16 cellular contexts compared by ENCODE assay signal in genomic region chr11:119593346-119593745, GRCh38.
DNase-seq lines count a peak whose midpoint lies in the region; FAIRE-seq and TF ChIP-seq lines count a peak whose summit lies in the region.
"Had no signal": no experiment of that assay in that cellular context is flagged by ENCODE, and none has a peak within 500 bp of the region (broad histone marks: within the 10 kb centered on the region; RNA-seq: fewer than 3 reads in every experiment).

No MANE protein-coding gene starts in this region.

- DNase-seq in adipocyte (ENCODE audit: low read depth) (no peak), H1 (ENCODE audit: low read depth in 1 of 2, low spot score in 2 of 2) (no peak), esophagus squamous epithelium (lab: John Stamatoyannopoulos, UW) (no peak), vagina (ENCODE audit: extremely low spot score in 2 of 2) (no peak), NK-92 (lab: John Stamatoyannopoulos, UW; ENCODE audit: unreplicated experiment) (no peak), DMS153 treated with DMSO at 0.1 percent for 48 hours (lab: John Stamatoyannopoulos, UW; ENCODE audit: unreplicated experiment) (no peak), Karpas-422 (no peak)
- DNase-seq: BE2C; CD4-positive, alpha-beta memory T cell; DMS79 treated with DMSO at 0.1 percent for 48 hours; EL; GOT3 had no signal

- H3K9ac ChIP-seq in adipocyte (ENCODE audit: low read length) (peak overlapping the region; percentile 37), H1 (replicated peaks in 1 of 4; ENCODE audit: extremely low read depth in 1 of 4, low read depth in 3 of 4, low read length in 3 of 4) (no peak overlapping the region), Karpas-422 (ENCODE audit: low read length) (no peak overlapping the region)

- POLR2A ChIA-PET in H1 (lab: Charles Lee; ENCODE audit: partially characterized antibody) = interaction anchor here (1.0 kb wide), 1 partner anchor 9 kb away, joined by 5 read pairs; no protein-coding TSS in a partner anchor

- no peaks in the 10 kb centered on the region for H3K23me2 ChIP-seq in H1 (ENCODE audit: low read depth, low read length)

- no peak overlapping the region for H4K8ac ChIP-seq in H1 (ENCODE audit: extremely low read depth, insufficient read depth, low read length)

- no peak overlapping the region for H3K4ac ChIP-seq in H1 (replicated peaks; ENCODE audit: insufficient read length, low read depth, low read length)

- no peak overlapping the region for H3K4me3 ChIP-seq in adipocyte (ENCODE audit: low read length)
- no peak overlapping the region for H3K4me3 ChIP-seq in H1 (ENCODE audit: extremely low read depth in 1 of 4, insufficient read depth in 2 of 4, low read depth in 3 of 4, low read length in 4 of 4)
- H3K4me3 ChIP-seq in esophagus squamous epithelium = no peak overlapping the region
- H3K4me3 ChIP-seq in vagina = no peak overlapping the region
- H3K4me3 ChIP-seq in Karpas-422 (ENCODE audit: low read length) = no peak overlapping the region
- H3K4me3 ChIP-seq: A549, HAP-1 had no signal

- TF ChIP-seq CTCF in H1 (IDR thresholded peaks at IDR 0.05; ENCODE audit: control extremely low read depth in 1 of 3, insufficient read depth in 1 of 3, low read depth in 1 of 3, low read length in 3 of 3) (no peak), esophagus squamous epithelium (IDR thresholded peaks at IDR 0.05) (no peak), vagina (IDR thresholded peaks at IDR 0.05) (no peak)

- H3K27me3 ChIP-seq in adipocyte (replicated peaks; ENCODE audit: control insufficient read depth, insufficient read depth, low read length) (no peaks in the 10 kb centered on the region), H1 (replicated peaks in 1 of 4; ENCODE audit: control insufficient read depth in 3 of 4, extremely low read depth in 1 of 4, insufficient read depth in 3 of 4, low read length in 3 of 4) (peaks cover 0 to 2% (median 0%) of the 10 kb centered on the region in 4 experiments; a peak in 1 of 7 replicates), esophagus squamous epithelium (no peaks in the 10 kb centered on the region), vagina (no peaks in the 10 kb centered on the region), Karpas-422 (ENCODE audit: low read length) (no peaks in the 10 kb centered on the region)
- H3K27me3 ChIP-seq: BE2C had no signal

- H2AFZ ChIP-seq in H1 (ENCODE audit: low read length) (no peak overlapping the region), Karpas-422 (ENCODE audit: low read length) (no peak overlapping the region)

- no peak overlapping the region for H4K5ac ChIP-seq in H1 (ENCODE audit: insufficient read length, low read depth, low read length)

- no peak overlapping the region for H2BK120ac ChIP-seq in H1 (replicated peaks; ENCODE audit: low read depth, low read length)

- no peak overlapping the region for H3K14ac ChIP-seq in H1 (ENCODE audit: insufficient read length)

- no peaks in the 10 kb centered on the region for H3K79me2 ChIP-seq in H1 (ENCODE audit: control insufficient read depth in 1 of 2, insufficient read depth in 2 of 2, low read length in 2 of 2)
- H3K79me2 ChIP-seq in Karpas-422 (ENCODE audit: low read length) = no peaks in the 10 kb centered on the region

- no peak overlapping the region for H3K4me2 ChIP-seq in H1 (ENCODE audit: insufficient read depth in 1 of 2, low read depth in 2 of 2, low read length in 2 of 2)
- H3K4me2 ChIP-seq in Karpas-422 (ENCODE audit: low read depth, low read length, poor library complexity, severe bottlenecking) = no peak overlapping the region
- H3K4me2 ChIP-seq: A549 had no signal

- no peaks in the 10 kb centered on the region for H3K9me2 ChIP-seq in Karpas-422 (replicated peaks; ENCODE audit: insufficient read depth, low read length)

- no peak for TF ChIP-seq EP300 in H1 (IDR thresholded peaks at IDR 0.05; ENCODE audit: borderline replicate concordance in 1 of 2, low read depth in 2 of 2, low read length in 2 of 2)

- no peak overlapping the region for H4K91ac ChIP-seq in H1 (replicated peaks; ENCODE audit: insufficient read length, low read length)

- no peak overlapping the region for H2BK15ac ChIP-seq in H1 (ENCODE audit: low read length)

- H3K18ac ChIP-seq in H1 (ENCODE audit: extremely low read depth, low read length) = no peak overlapping the region

- FAIRE-seq in H1 (lab: Jason Lieb, UNC) = no peak
- FAIRE-seq: A549, G401.6, GM12891 had no signal

- CTCF ChIA-PET in H1 (lab: Charles Lee; ENCODE audit: partially characterized antibody) = interaction anchor here (1.1 kb wide), 1 partner anchor 10 kb away, joined by 4 read pairs; no protein-coding TSS in a partner anchor

- TF ChIP-seq RAD21 in H1 (IDR thresholded peaks at IDR 0.05 in 1 of 2, conservative IDR thresholded peaks at IDR 0.05 in 1 of 2; ENCODE audit: low read depth in 2 of 2, low read length in 2 of 2) = no peak

- H3K79me1 ChIP-seq in H1 (ENCODE audit: low read depth, low read length) = no peaks in the 10 kb centered on the region

- H3K4me1 ChIP-seq in adipocyte (ENCODE audit: control insufficient read depth, insufficient read depth, low read length) (peaks cover 38% of the 10 kb centered on the region), H1 (replicated peaks in 1 of 4; ENCODE audit: control insufficient read depth in 3 of 4, insufficient read depth in 4 of 4, low read length in 3 of 4) (peaks cover 0 to 15% (median 7%) of the 10 kb centered on the region in 4 experiments; a peak in 4 of 7 replicates), esophagus squamous epithelium (peaks cover 26 to 67% (median 27%) of the 10 kb centered on the region in 3 donors), vagina (peaks cover 29% of the 10 kb centered on the region), Karpas-422 (ENCODE audit: low read length) (no peaks in the 10 kb centered on the region)
- H3K4me1 ChIP-seq: A549 had no signal

- H3K23ac ChIP-seq in H1 (ENCODE audit: insufficient read length) = no peak overlapping the region

- TF ChIP-seq POLR2A in H1 (IDR thresholded peaks at IDR 0.05; ENCODE audit: control extremely low read depth in 1 of 2, low read depth in 2 of 2, low read length in 2 of 2) (no peak), esophagus squamous epithelium (IDR thresholded peaks at IDR 0.05) (no peak), vagina (IDR thresholded peaks at IDR 0.05) (no peak)

- H2AK5ac ChIP-seq in H1 (ENCODE audit: low read depth, low read length) = peak overlapping the region; percentile 9; the same call in 1 of the 2 replicates

- H3K9me3 ChIP-seq in adipocyte (ENCODE audit: control insufficient read depth, low read length) (no peaks in the 10 kb centered on the region), H1 (ENCODE audit: insufficient read depth in 2 of 2, low read depth in 1 of 2, low read length in 1 of 2) (no peaks in the 10 kb centered on the region), esophagus squamous epithelium (peaks cover 0 to 8% (median 0%) of the 10 kb centered on the region in 3 donors), vagina (no peaks in the 10 kb centered on the region), Karpas-422 (ENCODE audit: low read length) (no peaks in the 10 kb centered on the region)
- H3K9me3 ChIP-seq: A549, BE2C, HAP-1 had no signal

- H2BK12ac ChIP-seq in H1 (ENCODE audit: low read depth, low read length) = no peak overlapping the region

- H2BK5ac ChIP-seq in H1 (ENCODE audit: low read depth, low read length) = no peak overlapping the region

- H3K27ac ChIP-seq in H1 (ENCODE audit: low read depth, low read length) (no peak overlapping the region), esophagus squamous epithelium (peak overlapping the region in 3 of 4 donors; percentile 73 to 92 (median 82)), vagina (peak overlapping the region; percentile 71), Karpas-422 (ENCODE audit: low read length) (no peak overlapping the region)
- H3K27ac ChIP-seq: A549 had no signal

- intact Hi-C loops in esophagus squamous epithelium (cut with DNase I) (no loop called here), vagina (cut with DNase I) (no loop called here)

- no peaks in the 10 kb centered on the region for H3K36me3 ChIP-seq in adipocyte (ENCODE audit: control insufficient read depth, insufficient read depth, low read length, severe bottlenecking)
- H3K36me3 ChIP-seq in H1 (ENCODE audit: control insufficient read depth in 2 of 4, insufficient read depth in 4 of 4, low read length in 3 of 4) = no peaks in the 10 kb centered on the region
- no peaks in the 10 kb centered on the region for H3K36me3 ChIP-seq in esophagus squamous epithelium
- H3K36me3 ChIP-seq in vagina = no peaks in the 10 kb centered on the region
- H3K36me3 ChIP-seq in Karpas-422 (ENCODE audit: insufficient read depth, low read length) = no peaks in the 10 kb centered on the region
- H3K36me3 ChIP-seq: BE2C, HAP-1 had no signal

- no peak overlapping the region for H2BK20ac ChIP-seq in H1 (ENCODE audit: low read length)

- H4K20me1 ChIP-seq in H1 (replicated peaks in 1 of 2; ENCODE audit: control insufficient read depth in 1 of 2, insufficient read depth in 2 of 2, low read length in 2 of 2) (no peaks in the 10 kb centered on the region), Karpas-422 (ENCODE audit: insufficient read depth, low read depth, low read length) (no peaks in the 10 kb centered on the region)

- WGBS in H1 (ENCODE audit: extremely low coverage in 1 of 2, insufficient coverage in 1 of 2, insufficient read length in 1 of 2, insufficient replicate concordance in 2 of 2, low coverage in 1 of 2, low lambda C conversion rate in 2 of 2, missing lambda C conversion rate in 1 of 2), 2 experiments = 90% methylated on average over 1 of the region's 1 CpG; no CpG with 5 or more reads in 1 of the 2 experiments
- WGBS in esophagus squamous epithelium, 2 donors = 44 to 50% methylated on average over 1 of the region's 1 CpG

- no peak overlapping the region for H3K56ac ChIP-seq in H1 (replicated peaks; ENCODE audit: insufficient read length, low read depth, low read length)

TF ChIP-seq in H1, 55 proteins besides CTCF, POLR2A, EP300 and RAD21 (continues in another document):
- no peak for TF ChIP-seq ZNF274 (IDR thresholded peaks at IDR 0.05; ENCODE audit: borderline replicate concordance, extremely low read depth, low read length)
- no peak for TF ChIP-seq E2F6 (IDR thresholded peaks at IDR 0.05)
- TF ChIP-seq MAFK (IDR thresholded peaks at IDR 0.05; ENCODE audit: low read depth, low read length) = no peak
- TF ChIP-seq RBBP5 (IDR thresholded peaks at IDR 0.05; ENCODE audit: borderline replicate concordance, low read depth, low read length) = no peak
- no peak for TF ChIP-seq JUND (IDR thresholded peaks at IDR 0.05; ENCODE audit: low read length)
- TF ChIP-seq ATF3 (IDR thresholded peaks at IDR 0.05; ENCODE audit: insufficient read depth, low read depth, low read length) = no peak

Comparison
In these comparisons a context has a peak if more than half of its experiments do, and no peak if none do; other contexts are left out.
1. H3K27ac ChIP-seq: peak in esophagus squamous epithelium (3 of 4) and vagina (single experiment); none in H1 (single experiment) and Karpas-422 (single experiment).